Comparison of ENCODE assay signal across 1 cellular context in genomic region chr4:67545199-67545995, GRCh38.
TF ChIP-seq lines count a peak whose summit lies in the region.

Gene CENPC (minus strand): TSS chr4:67545503. CDS start chr4:67545355, 148 bp downstream.

TF ChIP-seq in HepG2, 621 proteins besides CTCF, POLR2A, EP300 and RAD21 (continued from another document and continues in another):
- no peak for TF ChIP-seq ZNF407 (CRISPR knock-in tag; IDR thresholded peaks at IDR 0.05; ENCODE audit: not compliant biosample characterization)
- TF ChIP-seq HOXA7 (CRISPR knock-in tag; IDR thresholded peaks at IDR 0.05), result no peak
- TF ChIP-seq ZNF557 (CRISPR knock-in tag; IDR thresholded peaks at IDR 0.05), result no peak
- TF ChIP-seq MXD1 (CRISPR knock-in tag; IDR thresholded peaks at IDR 0.05), result no peak
- no peak for TF ChIP-seq ZNF234 (CRISPR knock-in tag; conservative IDR thresholded peaks at IDR 0.05)
- TF ChIP-seq ARID3A (IDR thresholded peaks at IDR 0.05; ENCODE audit: low read depth, low read length), result no peak; the same call in 1 of the 2 replicates
- peak; percentile 86 for TF ChIP-seq KAT8 (CRISPR knock-in tag; IDR thresholded peaks at IDR 0.05)
- TF ChIP-seq GTF2F1 (IDR thresholded peaks at IDR 0.05; ENCODE audit: low read length), result no peak
- no peak for TF ChIP-seq KLF9 (CRISPR knock-in tag; IDR thresholded peaks at IDR 0.05; ENCODE audit: low read depth)
- no peak for TF ChIP-seq SP140L (CRISPR knock-in tag; IDR thresholded peaks at IDR 0.05; ENCODE audit: borderline replicate concordance)
- TF ChIP-seq LBX2 (CRISPR knock-in tag; IDR thresholded peaks at IDR 0.05; ENCODE audit: borderline replicate concordance), result no peak
- TF ChIP-seq RXRB (CRISPR knock-in tag; IDR thresholded peaks at IDR 0.05; ENCODE audit: borderline replicate concordance), result peak; percentile 41; the same call in 1 of the 2 replicates
- no peak for TF ChIP-seq SAFB2 (CRISPR knock-in tag; IDR thresholded peaks at IDR 0.05; ENCODE audit: borderline replicate concordance, low read depth)
- TF ChIP-seq ZFP1 (CRISPR knock-in tag; IDR thresholded peaks at IDR 0.05), result no peak
- TF ChIP-seq ZNF737 (CRISPR knock-in tag; IDR thresholded peaks at IDR 0.05; ENCODE audit: borderline replicate concordance), result no peak
- no peak for TF ChIP-seq CREBL2 (CRISPR knock-in tag; IDR thresholded peaks at IDR 0.05; ENCODE audit: borderline replicate concordance)
- peak; percentile 72; the same call in 1 of the 2 replicates for TF ChIP-seq NKX3-1 (CRISPR knock-in tag; IDR thresholded peaks at IDR 0.05)
- no peak for TF ChIP-seq BRCA1 (CRISPR knock-in tag; IDR thresholded peaks at IDR 0.05)
- TF ChIP-seq ZBTB1 (CRISPR knock-in tag; IDR thresholded peaks at IDR 0.05; ENCODE audit: borderline replicate concordance), result no peak
- no peak for TF ChIP-seq SNAPC4 (CRISPR knock-in tag; IDR thresholded peaks at IDR 0.05)
- TF ChIP-seq ZNF513 (CRISPR knock-in tag; conservative IDR thresholded peaks at IDR 0.05), result no peak
- TF ChIP-seq POLR2AphosphoS2 (IDR thresholded peaks at IDR 0.05; ENCODE audit: low read depth, low read length), result no peak
- no peak for TF ChIP-seq ZSCAN29 (CRISPR knock-in tag; conservative IDR thresholded peaks at IDR 0.05)
- TF ChIP-seq MNT (IDR thresholded peaks at IDR 0.05), result 0 out of 2 replicates have a peak, but pooled peaks have one; percentile 39
- no peak for TF ChIP-seq ZNF263 (CRISPR knock-in tag; IDR thresholded peaks at IDR 0.05)
- peak; percentile 44; the same call in 1 of the 2 replicates for TF ChIP-seq TEF (CRISPR knock-in tag; IDR thresholded peaks at IDR 0.05)
- TF ChIP-seq ZNF580 (CRISPR knock-in tag; IDR thresholded peaks at IDR 0.05; ENCODE audit: borderline replicate concordance, low read depth), result 0 out of 2 replicates have a peak, but pooled peaks have one; percentile 30
- 0 out of 2 replicates have a peak, but pooled peaks have one; percentile 57 for TF ChIP-seq ZNF710 (CRISPR knock-in tag; IDR thresholded peaks at IDR 0.05; ENCODE audit: borderline replicate concordance)
- no peak for TF ChIP-seq NFE2 (CRISPR knock-in tag; IDR thresholded peaks at IDR 0.05)
- TF ChIP-seq HOXA3 (CRISPR knock-in tag; IDR thresholded peaks at IDR 0.05), result peak; percentile 81
- TF ChIP-seq ZBTB3 (CRISPR knock-in tag; IDR thresholded peaks at IDR 0.05; ENCODE audit: borderline replicate concordance, low read depth), result no peak
